ENCODE assay signal across 22 cellular contexts in the genomic region with DNA sequence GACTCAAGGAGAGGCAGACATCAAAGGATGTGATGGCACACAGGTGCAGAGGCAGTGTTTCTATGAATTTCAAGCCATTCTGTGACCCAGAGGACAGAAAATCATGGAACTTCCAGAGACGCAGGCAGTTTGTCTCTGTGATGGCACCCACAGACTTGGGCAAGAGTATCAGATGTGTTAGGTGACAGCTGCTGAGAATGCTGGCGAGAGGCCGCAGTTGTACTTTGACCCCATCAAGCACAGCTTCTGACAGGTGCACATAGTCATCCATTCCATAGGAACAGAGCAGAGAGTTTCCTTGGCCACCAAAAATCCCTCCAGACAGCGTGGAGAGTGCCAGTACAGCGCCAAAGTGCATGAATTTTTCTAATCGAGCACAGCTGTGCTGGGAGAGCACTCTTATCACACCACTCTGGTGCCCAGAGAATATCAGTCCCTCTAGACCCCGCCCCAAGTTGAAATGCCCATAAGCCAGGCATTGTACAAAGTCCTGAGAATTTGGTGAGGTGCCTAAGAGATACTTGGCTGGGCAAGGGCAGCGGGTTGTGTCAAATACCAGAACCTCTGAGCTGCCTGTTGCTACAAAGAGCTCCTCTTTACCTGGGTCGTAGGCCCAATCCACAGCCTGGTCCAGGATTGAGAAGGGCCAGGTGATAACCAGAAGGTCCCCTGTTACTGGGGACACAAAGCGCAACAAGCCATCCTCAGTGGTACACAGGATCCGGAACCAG. TPM values are rescaled to one million over a fixed set of nuclear protein-coding genes. Genes with fewer than 3 reads are reported as not detected.
DNase-seq lines count a peak whose midpoint lies in the region; ATAC-seq and TF ChIP-seq lines count a peak whose summit lies in the region.
"Had no signal": no experiment of that assay in that cellular context is flagged by ENCODE, and none has a peak within 500 bp of the region (broad histone marks: within the 10 kb centered on the region; RNA-seq: fewer than 3 reads in every experiment).

No MANE protein-coding gene starts in this region.

- peaks cover 14% of the 10 kb centered on the region for H3K4me1 Mint-ChIP-seq in Caco-2 (ENCODE audit: low read depth, unreplicated experiment)

- DNase-seq in Caco-2 (peak; percentile 51 to 67), LHCN-M2 (ENCODE audit: low read depth) (peak; percentile 12), mucosa of descending colon (no peak), thyroid gland (peak; percentile 52 to 56), BE2C (no peak), midbrain (lab: John Stamatoyannopoulos, UW) (no peak)
- DNase-seq: AML-193; C1 segment of cervical spinal cord; CD4-positive, alpha-beta memory T cell; Karpas-422; NCI-H1092 treated with DMSO at 0.1 percent for 48 hours; NCI-H1436; NCI-H187; NCI-H2107; NCI-H524; NCI-H748 treated with DMSO at 0.1 percent for 48 hours; SIG-M5 had no signal

- no peak for TF ChIP-seq POLR2A in thyroid gland (IDR thresholded peaks at IDR 0.05)

- WGBS in thyroid gland, 2 donors: 73 to 74% methylated on average over 7 to 11 of the region's 11 CpGs

- H3K27ac ChIP-seq in thyroid gland: peak overlapping the region in 1 of 3 donors; percentile 33
- H3K27ac ChIP-seq: SK-N-MC had no signal

- no peak overlapping the region for H3K4me3 ChIP-seq in Caco-2 (ENCODE audit: low read depth, low read length)
- H3K4me3 ChIP-seq in mucosa of descending colon: no peak overlapping the region
- no peak overlapping the region for H3K4me3 ChIP-seq in thyroid gland (replicated peaks in 1 of 3)
- H3K4me3 ChIP-seq in BE2C (ENCODE audit: low read depth, low read length): no peak overlapping the region
- H3K4me3 ChIP-seq: SK-N-MC had no signal

- peaks cover 4% of the 10 kb centered on the region for H3K27me3 Mint-ChIP-seq in Caco-2 (ENCODE audit: insufficient read depth, unreplicated experiment)

- no TSS peak for BruUV-seq in Caco-2 (replicated peaks; lab: Mats Ljungman, UMichigan)

- peaks cover 14% of the 10 kb centered on the region for H3K9me3 Mint-ChIP-seq in Caco-2 (ENCODE audit: unreplicated experiment)
- H3K9me3 Mint-ChIP-seq: CD4-positive, alpha-beta memory T cell had no signal

- H3K4me1 ChIP-seq in Caco-2: peaks cover 13% of the 10 kb centered on the region
- H3K4me1 ChIP-seq in mucosa of descending colon (ENCODE audit: low read depth): no peaks in the 10 kb centered on the region
- peaks cover 6 to 8% of the 10 kb centered on the region in 2 donors for H3K4me1 ChIP-seq in thyroid gland
- H3K4me1 ChIP-seq in BE2C: no peaks in the 10 kb centered on the region

- TF ChIP-seq CTCF in Caco-2 (IDR thresholded peaks at IDR 0.05; ENCODE audit: insufficient read depth in 1 of 2, low read depth in 1 of 2, low read length in 1 of 2, severe bottlenecking in 1 of 2, unreplicated experiment in 1 of 2) (no peak), mucosa of descending colon (IDR thresholded peaks at IDR 0.05) (no peak), thyroid gland (IDR thresholded peaks at IDR 0.05) (no peak), BE2C (IDR thresholded peaks at IDR 0.05; ENCODE audit: low read depth, low read length) (no peak)

- H3K36me3 ChIP-seq in Caco-2 (ENCODE audit: control insufficient read depth, insufficient read depth, low read length): no peaks in the 10 kb centered on the region
- H3K36me3 ChIP-seq in mucosa of descending colon (ENCODE audit: low read depth): no peaks in the 10 kb centered on the region
- no peaks in the 10 kb centered on the region for H3K36me3 ChIP-seq in thyroid gland
- H3K36me3 ChIP-seq in BE2C: no peaks in the 10 kb centered on the region

- H3K36me3 Mint-ChIP-seq in Caco-2 (ENCODE audit: insufficient read depth, unreplicated experiment): no peaks in the 10 kb centered on the region
- H3K36me3 Mint-ChIP-seq: CD4-positive, alpha-beta memory T cell had no signal

- no peak overlapping the region for H3K4me3 Mint-ChIP-seq in Caco-2 (ENCODE audit: unreplicated experiment)
- H3K4me3 Mint-ChIP-seq: CD4-positive, alpha-beta memory T cell had no signal

- no peaks in the 10 kb centered on the region for H3K27me3 ChIP-seq in Caco-2 (replicated peaks; ENCODE audit: control insufficient read depth, insufficient read depth, low read length)
- no peaks in the 10 kb centered on the region for H3K27me3 ChIP-seq in thyroid gland
- peaks cover 4% of the 10 kb centered on the region; the same call in 1 of the 2 replicates for H3K27me3 ChIP-seq in BE2C

- no peaks in the 10 kb centered on the region for H3K9me3 ChIP-seq in Caco-2
- no peaks in the 10 kb centered on the region for H3K9me3 ChIP-seq in mucosa of descending colon
- H3K9me3 ChIP-seq in thyroid gland: no peaks in the 10 kb centered on the region
- H3K9me3 ChIP-seq in BE2C: no peaks in the 10 kb centered on the region

- H3K27ac Mint-ChIP-seq in Caco-2 (ENCODE audit: unreplicated experiment): no peak overlapping the region
- H3K27ac Mint-ChIP-seq: CD4-positive, alpha-beta memory T cell had no signal

- intact Hi-C loops in Caco-2 (cut with micrococcal nuclease; ENCODE audit: unreplicated experiment): no loop called here
- intact Hi-C loops in mucosa of descending colon (cut with DNase I, micrococcal nuclease): no loop called here
- intact Hi-C loops in thyroid gland (cut with DNase I): loop anchor here (10.0 kb wide), 2 partner anchors 321 to 431 kb away; no protein-coding TSS in a partner anchor

- POLR2A ChIA-PET in Caco-2 (lab: Charles Lee): no interaction called here

- ATAC-seq in mucosa of descending colon: peak; percentile 85
- no peak for ATAC-seq in HG03108 (IDR thresholded peaks at IDR 0.05; ENCODE audit: unreplicated experiment)
- ATAC-seq: HCT116 had no signal

- CTCF ChIA-PET in Caco-2 (lab: Charles Lee): interaction anchor here (0.5 to 1.4 kb wide), 4 partner anchors 9 to 297 kb away, joined by 3 to 7 read pairs (median 4); no protein-coding TSS in a partner anchor

RNA-seq across cellular contexts. Expression of gene WDR87, which starts 12.4 kb away (rescaled TPM):
- total RNA-seq in Caco-2 (2022): not detected in 2 replicates
- total RNA-seq in LHCN-M2 (2014; rRNA removed): not detected in 2 replicates
- not detected for polyA plus RNA-seq in LHCN-M2 (2012)
- total RNA-seq in mucosa of descending colon: not detected
- total RNA-seq in thyroid gland: under 1 TPM in 1 of 4 donors, not detected in 3; under 0.01 TPM
- polyA plus RNA-seq in BE2C (2012; ENCODE audit: insufficient read depth, insufficient read length, low read depth): not detected
- total RNA-seq: CD4-positive, alpha-beta memory T cell; H4; M059J had no signal
- polyA plus RNA-seq: CD4-positive, alpha-beta memory T cell had no signal

RNA-seq across cellular contexts. Expression of gene SIPA1L3, which starts 13.0 kb away (rescaled TPM):
- total RNA-seq in Caco-2 (2022) (125 and 129 TPM in 2 replicates), LHCN-M2 (2014; rRNA removed) (30.4 and 32.8 TPM in 2 replicates), mucosa of descending colon (100 to 1,000 TPM in 2 of 3 donors, 10 to 100 TPM in 1; 93.6 to 173 (median 144) TPM), thyroid gland (100 to 1,000 TPM in 3 of 4 donors, 10 to 100 TPM in 1; 39.4 to 130 (median 116) TPM)
- 19.2 TPM for polyA plus RNA-seq in LHCN-M2 (2012)
- polyA plus RNA-seq in BE2C (2012; ENCODE audit: insufficient read depth, insufficient read length, low read depth): 13.1 TPM

Comparison
In these comparisons a context has a peak if more than half of its experiments do, and no peak if none do; other contexts are left out.
1. DNase-seq: peak in Caco-2 (2 of 2), LHCN-M2 (single experiment) and thyroid gland (2 of 2); none in mucosa of descending colon (0 of 3), BE2C (single experiment) and midbrain (single experiment).